In genomic region chr1:58190614-58191013, GRCh38 we compare ENCODE assay signal across 21 cellular contexts.
DNase-seq lines count a peak whose midpoint lies in the region; ATAC-seq and TF ChIP-seq lines count a peak whose summit lies in the region.
"Had no signal": no experiment of that assay in that cellular context is flagged by ENCODE, and none has a peak within 500 bp of the region (broad histone marks: within the 10 kb centered on the region; RNA-seq: fewer than 3 reads in every experiment).

No MANE protein-coding gene starts in this region.

- TF ChIP-seq CTCF in A673 (conservative IDR thresholded peaks at IDR 0.05; ENCODE audit: low read depth, low read length) = no peak
- no peak for TF ChIP-seq CTCF in GM13977 (IDR thresholded peaks at IDR 0.05; ENCODE audit: extremely low read depth, insufficient read depth, missing control alignments)

- intact Hi-C loops in A673 (cut with micrococcal nuclease; ENCODE audit: unreplicated experiment) (no loop called here), left ventricle myocardium superior (cut with micrococcal nuclease) (no loop called here), posterior vena cava (cut with DNase I) (no loop called here)

- no TSS peak for BruUV-seq in A673 (replicated peaks; lab: Mats Ljungman, UMichigan)

- no peak overlapping the region for H3K27ac ChIP-seq in A673 (ENCODE audit: low read depth, low read length, poor library complexity, severe bottlenecking)
- H3K27ac ChIP-seq: RWPE1, SJSA1 had no signal

- H3K4me1 ChIP-seq in A673 (ENCODE audit: insufficient read depth, low read length, poor library complexity, severe bottlenecking) = no peaks in the 10 kb centered on the region
- H3K4me1 ChIP-seq: SJSA1 had no signal

- in situ Hi-C loops in GM13977 (cut with MboI; ENCODE audit: low pct_unique_long_range_greater_than_20kb, low sequenced_read_pairs, unreplicated experiment) = no loop called here

- no peaks in the 10 kb centered on the region for H3K9me3 ChIP-seq in A673 (ENCODE audit: low read depth, low read length, poor library complexity, severe bottlenecking)
- H3K9me3 ChIP-seq: MG63, SJSA1 had no signal

- POLR2A ChIA-PET in A673 (lab: Charles Lee; ENCODE audit: low non-redundant PET) = no interaction called here

- no peaks in the 10 kb centered on the region for H3K27me3 ChIP-seq in A673 (replicated peaks; ENCODE audit: insufficient read depth, low read depth, low read length, poor library complexity)
- H3K27me3 ChIP-seq: MG63, SJSA1 had no signal

- CTCF ChIA-PET in A673 (lab: Charles Lee) = no interaction called here

- peak; percentile 86 for ATAC-seq in left ventricle myocardium superior
- ATAC-seq: GM12878, PC-3, T-helper 17 cell had no signal

- no peaks in the 10 kb centered on the region for H3K36me3 ChIP-seq in A673 (ENCODE audit: insufficient read depth, low read length, poor library complexity, severe bottlenecking)
- H3K36me3 ChIP-seq: MG63, SJSA1 had no signal

- DNase-seq in A673 (ENCODE audit: low spot score) (peak; percentile 24), Ammon's horn (ENCODE audit: low spot score) (peak; percentile 3), NCI-H748 (lab: John Stamatoyannopoulos, UW; ENCODE audit: unreplicated experiment) (peak; percentile 40), left ventricle myocardium superior (no peak), RKO (ENCODE audit: low spot score) (no peak), hepatic stellate cell (ENCODE audit: low spot score) (no peak), posterior vena cava (ENCODE audit: low spot score) (no peak), GM13977 (ENCODE audit: low spot score) (no peak)
- DNase-seq: AML-193, DMS 273 treated with DMSO at 0.1 percent for 48 hours, Kasumi-1, MG63, NCI-H1092, NCI-H187, NCI-H2171 treated with DMSO at 0.1 percent for 48 hours, NCI-H82, PC-3, T-helper 17 cell had no signal

- H3K4me3 ChIP-seq in A673 (ENCODE audit: low read depth, low read length, poor library complexity, severe bottlenecking) = no peak overlapping the region
- H3K4me3 ChIP-seq: GM12878, MG63, SJSA1 had no signal

Comparison
In these comparisons a context has a peak if more than half of its experiments do, and no peak if none do; other contexts are left out.
1. DNase-seq: peak in A673 (single experiment), Ammon's horn (single experiment) and NCI-H748 (single experiment); none in left ventricle myocardium superior (single experiment), RKO (single experiment), hepatic stellate cell (single experiment), posterior vena cava (single experiment) and GM13977 (single experiment).